Comparison of ENCODE assay signal across 13 cellular contexts in genomic region chr10:3895045-3895609, GRCh38.
A peak's percentile ranks its signal among the peaks of the same experiment; 100 is the strongest.
DNase-seq lines count a peak whose midpoint lies in the region; ATAC-seq, FAIRE-seq and TF ChIP-seq lines count a peak whose summit lies in the region.
"Had no signal": no experiment of that assay in that cellular context is flagged by ENCODE, and none has a peak within 500 bp of the region (broad histone marks: within the 10 kb centered on the region; RNA-seq: fewer than 3 reads in every experiment).

No MANE protein-coding gene starts in this region.

- no peak overlapping the region for H2BK15ac ChIP-seq in H1 (ENCODE audit: low read length)

- no peak overlapping the region for H2AFZ ChIP-seq in H1 (ENCODE audit: low read length)

- H3K4me2 ChIP-seq in H1 (ENCODE audit: insufficient read depth in 1 of 2, low read depth in 2 of 2, low read length in 2 of 2) = no peak overlapping the region

- H3K79me1 ChIP-seq in H1 (ENCODE audit: low read depth, low read length) = no peaks in the 10 kb centered on the region

- H3K23ac ChIP-seq in H1 (ENCODE audit: insufficient read length) = no peak overlapping the region

- no peak overlapping the region for H4K8ac ChIP-seq in H1 (ENCODE audit: extremely low read depth, insufficient read depth, low read length)

- no peaks in the 10 kb centered on the region for H3K27me3 ChIP-seq in H1 (replicated peaks in 1 of 4; ENCODE audit: control insufficient read depth in 3 of 4, extremely low read depth in 1 of 4, insufficient read depth in 3 of 4, low read length in 3 of 4)
- H3K27me3 ChIP-seq in neutrophil = no peaks in the 10 kb centered on the region
- H3K27me3 ChIP-seq: stomach had no signal

- no peak overlapping the region for H3K18ac ChIP-seq in H1 (ENCODE audit: extremely low read depth, low read length)

- H3K23me2 ChIP-seq in H1 (ENCODE audit: low read depth, low read length) = no peaks in the 10 kb centered on the region

- H3K4me1 ChIP-seq in H1 (replicated peaks in 1 of 4; ENCODE audit: control insufficient read depth in 3 of 4, insufficient read depth in 4 of 4, low read length in 3 of 4) (peaks cover 0 to 3% (median 1%) of the 10 kb centered on the region in 4 experiments; a peak in 3 of 7 replicates), neutrophil (ENCODE audit: control insufficient read depth in 1 of 2, insufficient read depth in 1 of 2, low read depth in 1 of 2, low read length in 1 of 2) (peaks cover 46 to 51% of the 10 kb centered on the region in 2 experiments)

- H3K79me2 ChIP-seq in H1 (ENCODE audit: control insufficient read depth in 1 of 2, insufficient read depth in 2 of 2, low read length in 2 of 2) = no peaks in the 10 kb centered on the region

- no peaks in the 10 kb centered on the region for H3K9me3 ChIP-seq in H1 (ENCODE audit: insufficient read depth in 2 of 2, low read depth in 1 of 2, low read length in 1 of 2)
- no peaks in the 10 kb centered on the region for H3K9me3 ChIP-seq in neutrophil
- H3K9me3 ChIP-seq: stomach had no signal

- no peak overlapping the region for H3K9ac ChIP-seq in H1 (replicated peaks in 1 of 4; ENCODE audit: extremely low read depth in 1 of 4, low read depth in 3 of 4, low read length in 3 of 4)

- H3K4me3 ChIP-seq in H1 (ENCODE audit: extremely low read depth in 1 of 4, insufficient read depth in 2 of 4, low read depth in 3 of 4, low read length in 4 of 4) (no peak overlapping the region), neutrophil (ENCODE audit: low read depth in 1 of 2, low read length in 1 of 2) (no peak overlapping the region)
- H3K4me3 ChIP-seq: stomach had no signal

- FAIRE-seq in H1 (lab: Jason Lieb, UNC) = no peak

- no peak overlapping the region for H3K14ac ChIP-seq in H1 (ENCODE audit: insufficient read length)

- CTCF ChIA-PET in H1 (lab: Charles Lee; ENCODE audit: partially characterized antibody) = interaction anchor here (0.6 kb wide), 2 partner anchors 70 to 657 kb away, joined by 4 to 6 read pairs; no protein-coding TSS in a partner anchor

- WGBS in H1 (ENCODE audit: extremely low coverage in 1 of 2, insufficient coverage in 1 of 2, insufficient read length in 1 of 2, insufficient replicate concordance in 2 of 2, low coverage in 1 of 2, low lambda C conversion rate in 2 of 2, missing lambda C conversion rate in 1 of 2), 2 experiments = 85% methylated on average over 2 of the region's 5 CpGs; no CpG with 5 or more reads in 1 of the 2 experiments

- no peak for TF ChIP-seq EP300 in H1 (IDR thresholded peaks at IDR 0.05; ENCODE audit: borderline replicate concordance in 1 of 2, low read depth in 2 of 2, low read length in 2 of 2)

- no peak for TF ChIP-seq POLR2A in H1 (IDR thresholded peaks at IDR 0.05; ENCODE audit: control extremely low read depth in 1 of 2, low read depth in 2 of 2, low read length in 2 of 2)

- no peaks in the 10 kb centered on the region for H4K20me1 ChIP-seq in H1 (replicated peaks in 1 of 2; ENCODE audit: control insufficient read depth in 1 of 2, insufficient read depth in 2 of 2, low read length in 2 of 2)

- no peak for TF ChIP-seq RAD21 in H1 (IDR thresholded peaks at IDR 0.05 in 1 of 2, conservative IDR thresholded peaks at IDR 0.05 in 1 of 2; ENCODE audit: low read depth in 2 of 2, low read length in 2 of 2)

- DNase-seq in NCI-H82 (lab: John Stamatoyannopoulos, UW) (peak; percentile 3), NCI-H82 treated with DMSO at 0.1 percent for 48 hours (lab: John Stamatoyannopoulos, UW; ENCODE audit: unreplicated experiment) (no peak), NCI-H226 (peak; percentile 45), H1 (ENCODE audit: low read depth in 1 of 2, low spot score in 2 of 2) (no peak), OCI-M1 (lab: John Stamatoyannopoulos, UW) (no peak)
- DNase-seq: 8988T; DMS79 treated with DMSO at 0.1 percent for 48 hours; NCI-H1436; NK-92 treated with Interleukin-12 subunit alpha and Interleukin-12 subunit beta, amount 100 ng/mL, for 24 hours; stomach had no signal

- TF ChIP-seq CTCF in H1 (IDR thresholded peaks at IDR 0.05; ENCODE audit: control extremely low read depth in 1 of 3, insufficient read depth in 1 of 3, low read depth in 1 of 3, low read length in 3 of 3) (no peak), neutrophil (IDR thresholded peaks at IDR 0.05) (no peak)

- H2BK20ac ChIP-seq in H1 (ENCODE audit: low read length) = no peak overlapping the region

- H2BK5ac ChIP-seq in H1 (ENCODE audit: low read depth, low read length) = no peak overlapping the region

- H2AK5ac ChIP-seq in H1 (ENCODE audit: low read depth, low read length) = 0 out of 2 replicates have a peak overlapping the region, but pooled peaks have one; percentile 65

- no peaks in the 10 kb centered on the region for H3K36me3 ChIP-seq in H1 (ENCODE audit: control insufficient read depth in 2 of 4, insufficient read depth in 4 of 4, low read length in 3 of 4)
- H3K36me3 ChIP-seq in neutrophil = no peaks in the 10 kb centered on the region
- H3K36me3 ChIP-seq: stomach had no signal

- H3K56ac ChIP-seq in H1 (replicated peaks; ENCODE audit: insufficient read length, low read depth, low read length) = no peak overlapping the region

- H3K4ac ChIP-seq in H1 (replicated peaks; ENCODE audit: insufficient read length, low read depth, low read length) = peak overlapping the region; percentile 16

- no peak overlapping the region for H4K91ac ChIP-seq in H1 (replicated peaks; ENCODE audit: insufficient read length, low read length)

- POLR2A ChIA-PET in H1 (lab: Charles Lee; ENCODE audit: partially characterized antibody) = interaction anchor here (1.4 kb wide), 1 partner anchor 110 kb away, joined by 3 read pairs; no protein-coding TSS in a partner anchor

- no peak for ATAC-seq in GM21515 (IDR thresholded peaks at IDR 0.05; ENCODE audit: unreplicated experiment)
- no peak for ATAC-seq in GM19463 (IDR thresholded peaks at IDR 0.05; ENCODE audit: unreplicated experiment)

- no peak overlapping the region for H2BK12ac ChIP-seq in H1 (ENCODE audit: low read depth, low read length)

- H3K27ac ChIP-seq in H1 (ENCODE audit: low read depth, low read length) = no peak overlapping the region
- peak overlapping the region; percentile 56 for H3K27ac ChIP-seq in neutrophil

- no peak overlapping the region for H2BK120ac ChIP-seq in H1 (replicated peaks; ENCODE audit: low read depth, low read length)

- H4K5ac ChIP-seq in H1 (ENCODE audit: insufficient read length, low read depth, low read length) = no peak overlapping the region

TF ChIP-seq in H1, 55 proteins besides CTCF, POLR2A, EP300 and RAD21 (continues in another document):
- TF ChIP-seq SIRT6 (IDR thresholded peaks at IDR 0.05; ENCODE audit: low read length) (no peak), YY1 (IDR thresholded peaks at IDR 0.05; ENCODE audit: low read depth, low read length) (no peak), SRF (IDR thresholded peaks at IDR 0.05; ENCODE audit: low read depth, low read length) (no peak), TEAD4 (IDR thresholded peaks at IDR 0.05; ENCODE audit: low read depth, low read length) (no peak), CBX5 (IDR thresholded peaks at IDR 0.05; ENCODE audit: low read depth, low read length) (no peak), RBBP5 (IDR thresholded peaks at IDR 0.05; ENCODE audit: borderline replicate concordance, low read depth, low read length) (no peak)

Comparison
In these comparisons a context has a peak if more than half of its experiments do, and no peak if none do; other contexts are left out.
1. DNase-seq: peak in NCI-H82 (single experiment) and NCI-H226 (single experiment); none in NCI-H82 treated with DMSO at 0.1 percent for 48 hours (single experiment), H1 (0 of 2) and OCI-M1 (single experiment).